Comparison of ENCODE assay signal across 10 cellular contexts in the genomic region with DNA sequence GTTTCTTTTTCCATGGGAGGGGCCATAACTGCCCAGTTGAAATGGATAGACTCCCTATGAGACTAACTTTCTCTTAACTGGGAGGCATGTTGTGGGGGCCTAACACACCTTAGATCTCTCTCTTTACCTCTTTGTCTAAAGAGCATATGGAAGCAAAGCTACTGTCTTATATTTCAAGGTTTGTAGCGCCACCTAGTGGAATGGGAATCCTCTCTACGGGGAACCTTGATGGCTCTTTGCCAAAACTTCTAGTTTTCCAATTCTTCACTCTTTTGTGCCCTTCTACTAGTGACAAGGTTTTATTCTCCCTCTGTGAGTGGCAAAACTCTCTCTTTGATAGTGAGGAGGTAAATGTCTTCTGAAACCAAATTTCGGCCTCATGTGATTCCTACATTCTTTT.
DNase-seq lines count a peak whose midpoint lies in the region; ATAC-seq and TF ChIP-seq lines count a peak whose summit lies in the region.
"Had no signal": no experiment of that assay in that cellular context is flagged by ENCODE, and none has a peak within 500 bp of the region (broad histone marks: within the 10 kb centered on the region; RNA-seq: fewer than 3 reads in every experiment).

No MANE protein-coding gene starts in this region.

- DNase-seq in GM12865 (ENCODE audit: low read depth) (peak; percentile 50), SK-MEL-5 (ENCODE audit: low read depth, low spot score) (peak; percentile 85), iPS-NIHi7 (ENCODE audit: extremely low spot score) (peak; percentile 20), NCI-H2171 (lab: John Stamatoyannopoulos, UW) (no peak), colonic mucosa (no peak), HCEC 1CT (no peak)
- DNase-seq: activated CD8-positive, alpha-beta memory T cell treated with anti-CD3 and anti-CD28 coated beads, Interleukin-2, amount 50 U/mL, for 4 hours; left ventricle myocardium superior had no signal

- in situ Hi-C loops in SK-MEL-5 (cut with HindIII; ENCODE audit: low pct_unique_long_range_greater_than_20kb, low sequenced_read_pairs), result no loop called here

- ATAC-seq in HG02642 (IDR thresholded peaks at IDR 0.05; ENCODE audit: poor library complexity, unreplicated experiment), result peak; percentile 52
- ATAC-seq: left ventricle myocardium superior had no signal

- no peaks in the 10 kb centered on the region for H3K27me3 ChIP-seq in colonic mucosa
- H3K27me3 ChIP-seq: suprapubic skin had no signal

- no peaks in the 10 kb centered on the region for H3K9me3 ChIP-seq in colonic mucosa

- H3K27ac ChIP-seq in colonic mucosa, result no peak overlapping the region
- H3K27ac ChIP-seq: suprapubic skin had no signal

- H3K4me1 ChIP-seq in colonic mucosa, result no peaks in the 10 kb centered on the region
- H3K4me1 ChIP-seq: suprapubic skin had no signal

- intact Hi-C loops in colonic mucosa (cut with DNase I), result no loop called here

- H3K4me3 ChIP-seq in GM12865 (ENCODE audit: low read depth, low read length), result no peak overlapping the region
- H3K4me3 ChIP-seq in colonic mucosa, result no peak overlapping the region
- H3K4me3 ChIP-seq: suprapubic skin had no signal

- no peaks in the 10 kb centered on the region for H3K36me3 ChIP-seq in colonic mucosa
- H3K36me3 ChIP-seq: suprapubic skin had no signal

- TF ChIP-seq CTCF in GM12865 (IDR thresholded peaks at IDR 0.05; ENCODE audit: insufficient read depth, low read depth, low read length, missing control alignments), result peak; percentile 40
- no peak for TF ChIP-seq CTCF in colonic mucosa (IDR thresholded peaks at IDR 0.05)

- H3K9ac ChIP-seq in colonic mucosa (ENCODE audit: low read depth in 2 of 2, low read length in 2 of 2), result no peak overlapping the region

Comparison
In these comparisons a context has a peak if more than half of its experiments do, and no peak if none do; other contexts are left out.
1. DNase-seq: peak in GM12865 (single experiment), SK-MEL-5 (single experiment) and iPS-NIHi7 (single experiment); none in NCI-H2171 (single experiment), colonic mucosa (single experiment) and HCEC 1CT (single experiment).